Comparison of ENCODE assay signal across 8 cellular contexts in the genomic region with DNA sequence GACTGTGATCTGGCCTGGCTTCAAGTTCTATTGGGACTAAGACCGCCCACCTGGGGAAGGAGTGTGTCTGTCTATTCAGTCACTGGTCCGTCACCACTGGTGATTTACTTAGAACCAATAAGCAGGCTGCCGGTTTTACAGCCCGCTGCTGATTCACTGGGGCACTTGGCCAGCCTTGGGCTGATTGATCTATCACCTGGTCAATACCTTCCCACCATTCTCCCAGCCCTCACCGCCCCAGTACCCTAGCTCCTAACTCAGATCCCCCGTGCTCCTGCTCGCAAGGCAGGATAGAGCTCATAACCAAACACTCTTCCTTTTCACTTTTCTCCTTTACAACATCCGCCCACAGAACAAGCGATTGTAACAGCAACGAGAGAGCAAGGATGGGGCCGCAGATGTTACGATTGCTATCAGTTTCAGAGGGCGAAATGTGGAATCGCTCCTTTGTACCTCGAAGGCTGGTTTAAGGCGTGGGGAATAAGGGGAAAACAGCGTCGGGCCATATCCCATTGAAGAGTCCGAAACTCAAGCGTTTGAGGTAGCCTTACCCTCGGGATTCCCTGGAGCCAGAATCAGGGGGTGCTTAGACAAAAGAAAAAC. TPM values are rescaled to one million over a fixed set of nuclear protein-coding genes. Genes with fewer than 3 reads are reported as not detected.
A peak's percentile ranks its signal among the peaks of the same experiment; 100 is the strongest.
DNase-seq lines count a peak whose midpoint lies in the region; ATAC-seq and TF ChIP-seq lines count a peak whose summit lies in the region.

No MANE protein-coding gene starts in this region.

- H3K27me3 ChIP-seq in kidney epithelial cell (ENCODE audit: control insufficient read depth, insufficient read depth, low read length), result no peaks in the 10 kb centered on the region

- TF ChIP-seq CTCF in WTC11 (IDR thresholded peaks at IDR 0.05) (no peak), kidney epithelial cell (IDR thresholded peaks at IDR 0.05; ENCODE audit: insufficient read depth, low read length, poor library complexity, severe bottlenecking) (no peak)

- ATAC-seq in GM18868 (IDR thresholded peaks at IDR 0.05; ENCODE audit: unreplicated experiment) (peak; percentile 93), HG03103 (IDR thresholded peaks at IDR 0.05; ENCODE audit: low read depth, unreplicated experiment) (peak; percentile 85), WTC11 (peak; percentile 88)

- H3K27me3 Mint-ChIP-seq in WTC11 (ENCODE audit: low read depth), result peaks cover 11% of the 10 kb centered on the region

- H3K4me3 Mint-ChIP-seq in WTC11, result peak overlapping the region; percentile 96

- H3K4me3 ChIP-seq in kidney epithelial cell (ENCODE audit: low read depth, low read length), result peak overlapping the region; percentile 95

- no peaks in the 10 kb centered on the region for H3K9me3 Mint-ChIP-seq in WTC11

- peaks cover 11% of the 10 kb centered on the region for H3K4me1 Mint-ChIP-seq in WTC11

- peaks cover 6% of the 10 kb centered on the region for H3K36me3 ChIP-seq in kidney epithelial cell (ENCODE audit: control insufficient read depth, insufficient read depth, low read length)

- peak; percentile 92 for DNase-seq in ACHN
- peak; percentile 67 for DNase-seq in NCI-H2171 treated with DMSO at 0.1 percent for 48 hours (lab: John Stamatoyannopoulos, UW)
- peak; percentile 70 for DNase-seq in WTC11 (ENCODE audit: low spot score)
- DNase-seq in central memory CD4-positive, alpha-beta T cell, result peak; percentile 61
- peak; percentile 93 for DNase-seq in kidney epithelial cell (ENCODE audit: low read depth)
- DNase-seq in stimulated activated CD4-positive, alpha-beta T cell treated with anti-CD3 and anti-CD28 coated beads, Interleukin-1b, Interleukin-23, amount 100 ng/mL, for 24 hours (ENCODE audit: low read depth in 4 of 4, low spot score in 1 of 4), result peak; percentile 38 to 76 (median 53)

- CTCF ChIA-PET in WTC11 (lab: Charles Lee), result interaction anchor here (0.5 to 2.6 kb wide), 14 partner anchors 10 to 335 kb away, joined by 3 to 23 read pairs (median 4); a partner anchor contains a TSS

- in situ Hi-C loops in ACHN (cut with HindIII; ENCODE audit: low pct_ligation_motif_present, low pct_unique_long_range_greater_than_20kb, low sequenced_read_pairs), result no loop called here

- peak overlapping the region; percentile 99 for H3K27ac Mint-ChIP-seq in WTC11

- POLR2A ChIA-PET in WTC11 (lab: Charles Lee), result interaction anchor here (0.6 to 2.1 kb wide), 16 partner anchors 10 to 335 kb away, joined by 3 to 21 read pairs (median 4); a partner anchor contains a TSS

- H3K36me3 Mint-ChIP-seq in WTC11, result peaks cover 35% of the 10 kb centered on the region

TF ChIP-seq in WTC11, 78 proteins besides CTCF, POLR2A, EP300 and RAD21 (continues in another document):
- TF ChIP-seq GABPB1 (CRISPR knock-in tag; IDR thresholded peaks at IDR 0.05), result 0 out of 2 replicates have a peak, but pooled peaks have one; percentile 11
- TF ChIP-seq, protein P1, sequence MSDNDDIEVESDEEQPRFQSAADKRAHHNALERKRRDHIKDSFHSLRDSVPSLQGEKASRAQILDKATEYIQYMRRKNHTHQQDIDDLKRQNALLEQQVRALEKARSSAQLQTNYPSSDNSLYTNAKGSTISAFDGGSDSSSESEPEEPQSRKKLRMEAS (CRISPR knock-in tag; IDR thresholded peaks at IDR 0.05), result peak; percentile 14
- TF ChIP-seq, protein P2, sequence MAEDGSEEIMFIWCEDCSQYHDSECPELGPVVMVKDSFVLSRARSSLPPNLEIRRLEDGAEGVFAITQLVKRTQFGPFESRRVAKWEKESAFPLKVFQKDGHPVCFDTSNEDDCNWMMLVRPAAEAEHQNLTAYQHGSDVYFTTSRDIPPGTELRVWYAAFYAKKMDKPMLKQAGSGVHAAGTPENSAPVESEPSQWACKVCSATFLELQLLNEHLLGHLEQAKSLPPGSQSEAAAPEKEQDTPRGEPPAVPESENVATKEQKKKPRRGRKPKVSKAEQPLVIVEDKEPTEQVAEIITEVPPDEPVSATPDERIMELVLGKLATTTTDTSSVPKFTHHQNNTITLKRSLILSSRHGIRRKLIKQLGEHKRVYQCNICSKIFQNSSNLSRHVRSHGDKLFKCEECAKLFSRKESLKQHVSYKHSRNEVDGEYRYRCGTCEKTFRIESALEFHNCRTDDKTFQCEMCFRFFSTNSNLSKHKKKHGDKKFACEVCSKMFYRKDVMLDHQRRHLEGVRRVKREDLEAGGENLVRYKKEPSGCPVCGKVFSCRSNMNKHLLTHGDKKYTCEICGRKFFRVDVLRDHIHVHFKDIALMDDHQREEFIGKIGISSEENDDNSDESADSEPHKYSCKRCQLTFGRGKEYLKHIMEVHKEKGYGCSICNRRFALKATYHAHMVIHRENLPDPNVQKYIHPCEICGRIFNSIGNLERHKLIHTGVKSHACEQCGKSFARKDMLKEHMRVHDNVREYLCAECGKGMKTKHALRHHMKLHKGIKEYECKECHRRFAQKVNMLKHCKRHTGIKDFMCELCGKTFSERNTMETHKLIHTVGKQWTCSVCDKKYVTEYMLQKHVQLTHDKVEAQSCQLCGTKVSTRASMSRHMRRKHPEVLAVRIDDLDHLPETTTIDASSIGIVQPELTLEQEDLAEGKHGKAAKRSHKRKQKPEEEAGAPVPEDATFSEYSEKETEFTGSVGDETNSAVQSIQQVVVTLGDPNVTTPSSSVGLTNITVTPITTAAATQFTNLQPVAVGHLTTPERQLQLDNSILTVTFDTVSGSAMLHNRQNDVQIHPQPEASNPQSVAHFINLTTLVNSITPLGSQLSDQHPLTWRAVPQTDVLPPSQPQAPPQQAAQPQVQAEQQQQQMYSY (CRISPR knock-in tag; IDR thresholded peaks at IDR 0.05), result no peak
- TF ChIP-seq NFE2L1 (CRISPR knock-in tag; IDR thresholded peaks at IDR 0.05), result peak; percentile 63; the same call in 1 of the 2 replicates
- TF ChIP-seq, protein P3, sequence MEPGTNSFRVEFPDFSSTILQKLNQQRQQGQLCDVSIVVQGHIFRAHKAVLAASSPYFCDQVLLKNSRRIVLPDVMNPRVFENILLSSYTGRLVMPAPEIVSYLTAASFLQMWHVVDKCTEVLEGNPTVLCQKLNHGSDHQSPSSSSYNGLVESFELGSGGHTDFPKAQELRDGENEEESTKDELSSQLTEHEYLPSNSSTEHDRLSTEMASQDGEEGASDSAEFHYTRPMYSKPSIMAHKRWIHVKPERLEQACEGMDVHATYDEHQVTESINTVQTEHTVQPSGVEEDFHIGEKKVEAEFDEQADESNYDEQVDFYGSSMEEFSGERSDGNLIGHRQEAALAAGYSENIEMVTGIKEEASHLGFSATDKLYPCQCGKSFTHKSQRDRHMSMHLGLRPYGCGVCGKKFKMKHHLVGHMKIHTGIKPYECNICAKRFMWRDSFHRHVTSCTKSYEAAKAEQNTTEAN (CRISPR knock-in tag; IDR thresholded peaks at IDR 0.05), result no peak
- TF ChIP-seq FOXJ3 (CRISPR knock-in tag; IDR thresholded peaks at IDR 0.05; ENCODE audit: borderline replicate concordance), result peak; percentile 22; the same call in 1 of the 2 replicates
- TF ChIP-seq ZNF219 (CRISPR knock-in tag; IDR thresholded peaks at IDR 0.05; ENCODE audit: borderline replicate concordance), result no peak
- peak; percentile 49 for TF ChIP-seq NFYB (CRISPR knock-in tag; conservative IDR thresholded peaks at IDR 0.05; ENCODE audit: low read depth)
- TF ChIP-seq, protein P4, sequence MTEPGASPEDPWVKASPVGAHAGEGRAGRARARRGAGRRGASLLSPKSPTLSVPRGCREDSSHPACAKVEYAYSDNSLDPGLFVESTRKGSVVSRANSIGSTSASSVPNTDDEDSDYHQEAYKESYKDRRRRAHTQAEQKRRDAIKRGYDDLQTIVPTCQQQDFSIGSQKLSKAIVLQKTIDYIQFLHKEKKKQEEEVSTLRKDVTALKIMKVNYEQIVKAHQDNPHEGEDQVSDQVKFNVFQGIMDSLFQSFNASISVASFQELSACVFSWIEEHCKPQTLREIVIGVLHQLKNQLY (CRISPR knock-in tag; IDR thresholded peaks at IDR 0.05), result no peak
- 0 out of 2 replicates have a peak, but pooled peaks have one; percentile 5 for TF ChIP-seq NR1H2 (CRISPR knock-in tag; IDR thresholded peaks at IDR 0.05)
- TF ChIP-seq, protein P5, sequence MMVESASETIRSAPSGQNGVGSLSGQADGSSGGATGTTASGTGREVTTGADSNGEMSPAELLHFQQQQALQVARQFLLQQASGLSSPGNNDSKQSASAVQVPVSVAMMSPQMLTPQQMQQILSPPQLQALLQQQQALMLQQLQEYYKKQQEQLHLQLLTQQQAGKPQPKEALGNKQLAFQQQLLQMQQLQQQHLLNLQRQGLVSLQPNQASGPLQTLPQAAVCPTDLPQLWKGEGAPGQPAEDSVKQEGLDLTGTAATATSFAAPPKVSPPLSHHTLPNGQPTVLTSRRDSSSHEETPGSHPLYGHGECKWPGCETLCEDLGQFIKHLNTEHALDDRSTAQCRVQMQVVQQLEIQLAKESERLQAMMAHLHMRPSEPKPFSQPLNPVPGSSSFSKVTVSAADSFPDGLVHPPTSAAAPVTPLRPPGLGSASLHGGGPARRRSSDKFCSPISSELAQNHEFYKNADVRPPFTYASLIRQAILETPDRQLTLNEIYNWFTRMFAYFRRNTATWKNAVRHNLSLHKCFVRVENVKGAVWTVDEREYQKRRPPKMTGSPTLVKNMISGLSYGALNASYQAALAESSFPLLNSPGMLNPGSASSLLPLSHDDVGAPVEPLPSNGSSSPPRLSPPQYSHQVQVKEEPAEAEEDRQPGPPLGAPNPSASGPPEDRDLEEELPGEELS (CRISPR knock-in tag; IDR thresholded peaks at IDR 0.05), result no peak
- TF ChIP-seq FOXP1 (CRISPR knock-in tag; IDR thresholded peaks at IDR 0.05; ENCODE audit: borderline replicate concordance), result no peak
- no peak for TF ChIP-seq ESRRA (CRISPR knock-in tag; IDR thresholded peaks at IDR 0.05; ENCODE audit: borderline replicate concordance)
- TF ChIP-seq HMGA2 (CRISPR knock-in tag; IDR thresholded peaks at IDR 0.05), result no peak

RNA-seq across cellular contexts. Expression of a gene that starts 0.7 kb away (rescaled TPM):
- total RNA-seq in WTC11 (2021) (103 to 114 TPM (median 110 TPM) in 3 replicates), kidney epithelial cell (77.3 and 78.2 TPM in 2 replicates)

RNA-seq across cellular contexts. Expression of a gene that starts 6.8 kb away (rescaled TPM):
- total RNA-seq in WTC11 (2021), result 0.55 to 0.77 TPM (median 0.66 TPM) in 3 replicates
- 0.34 TPM in 1 of 2 replicates, not detected in the other for total RNA-seq in kidney epithelial cell

RNA-seq across cellular contexts. Expression of a gene that starts 20.5 kb away (rescaled TPM):
- 108 to 133 TPM (median 123 TPM) in 3 replicates for total RNA-seq in WTC11 (2021)
- total RNA-seq in kidney epithelial cell, result 59.1 and 64.3 TPM in 2 replicates

Comparison
In these comparisons a context has a peak if more than half of its experiments do, and no peak if none do; other contexts are left out.
1. Peak in every context shown above with its lines: DNase-seq, ATAC-seq and H3K4me3 ChIP-seq.